Comparison of ENCODE assay signal across 10 cellular contexts in genomic region chr3:133644768-133645167, GRCh38. TPM values are rescaled to one million over a fixed set of nuclear protein-coding genes. Genes with fewer than 3 reads are reported as not detected.
A peak's percentile ranks its signal among the peaks of the same experiment; 100 is the strongest.
DNase-seq lines count a peak whose midpoint lies in the region; FAIRE-seq and TF ChIP-seq lines count a peak whose summit lies in the region.
"Had no signal": no experiment of that assay in that cellular context is flagged by ENCODE, and none has a peak within 500 bp of the region (broad histone marks: within the 10 kb centered on the region; RNA-seq: fewer than 3 reads in every experiment).

No MANE protein-coding gene starts in this region.

- 79% methylated on average over 1 of the region's 1 CpG for WGBS in suprapubic skin

- FAIRE-seq in endothelial cell of umbilical vein (lab: Jason Lieb, UNC), result peak; percentile 68

- POLR2A ChIA-PET in endothelial cell of umbilical vein (lab: Charles Lee), result no interaction called here

- TF ChIP-seq POLR2A in endothelial cell of umbilical vein (IDR thresholded peaks at IDR 0.05; ENCODE audit: low read depth, low read length) (no peak), suprapubic skin (IDR thresholded peaks at IDR 0.05) (no peak)

- H3K27me3 ChIP-seq in endothelial cell of umbilical vein (ENCODE audit: control insufficient read depth in 2 of 2, insufficient read depth in 2 of 2, low read length in 2 of 2), result no peaks in the 10 kb centered on the region
- no peaks in the 10 kb centered on the region for H3K27me3 ChIP-seq in suprapubic skin

- H3K9me3 ChIP-seq in endothelial cell of umbilical vein (replicated peaks; ENCODE audit: control insufficient read depth, insufficient read depth, low read length), result no peaks in the 10 kb centered on the region
- H3K9me3 ChIP-seq in suprapubic skin, result no peaks in the 10 kb centered on the region

- dilution Hi-C loops in endothelial cell of umbilical vein (cut with MboI; ENCODE audit: extremely low pct_ligation_motif_present, low sequenced_read_pairs), result no loop called here

- H3K36me3 ChIP-seq in endothelial cell of umbilical vein (ENCODE audit: control insufficient read depth in 2 of 2, extremely low read depth in 1 of 2, insufficient read depth in 2 of 2, low read length in 2 of 2) (peaks cover 2 to 5% of the 10 kb centered on the region in 2 experiments), suprapubic skin (peaks cover 59% of the 10 kb centered on the region)

- H3K4me1 ChIP-seq in endothelial cell of umbilical vein (ENCODE audit: control insufficient read depth, extremely low read depth, insufficient read depth, low read length) (peaks cover 37% of the 10 kb centered on the region), suprapubic skin (peaks cover 3% of the 10 kb centered on the region)

- BruUV-seq in endothelial cell of umbilical vein (replicated peaks; lab: Mats Ljungman, UMichigan), result no TSS peak

- H3K4me2 ChIP-seq in endothelial cell of umbilical vein (ENCODE audit: insufficient read depth, low read length), result peak overlapping the region; percentile 40

- no peak overlapping the region for H3K9ac ChIP-seq in endothelial cell of umbilical vein (replicated peaks; ENCODE audit: extremely low read depth, insufficient read depth, low read length)

- H3K9me1 ChIP-seq in endothelial cell of umbilical vein (replicated peaks; ENCODE audit: control insufficient read depth, extremely low read depth, insufficient read depth, low read length), result no peaks in the 10 kb centered on the region

- H4K20me1 ChIP-seq in endothelial cell of umbilical vein (replicated peaks; ENCODE audit: control insufficient read depth, extremely low read depth, insufficient read depth, low read length), result no peaks in the 10 kb centered on the region

- no peak for TF ChIP-seq EP300 in suprapubic skin (IDR thresholded peaks at IDR 0.05)

- H3K27ac ChIP-seq in endothelial cell of umbilical vein (ENCODE audit: insufficient read depth, low read depth, low read length) (peak overlapping the region; percentile 36), suprapubic skin (no peak overlapping the region)
- H3K27ac ChIP-seq: skin epidermis had no signal

- peaks cover 2% of the 10 kb centered on the region for H3K79me2 ChIP-seq in endothelial cell of umbilical vein (ENCODE audit: control insufficient read depth, insufficient read depth, low read length)

- DNase-seq in GM03348 (ENCODE audit: low spot score), result peak; percentile 16
- DNase-seq in NCI-H69 (lab: John Stamatoyannopoulos, UW), result peak; percentile 7
- DNase-seq in endothelial cell of umbilical vein (ENCODE audit: low read depth, low spot score), result peak; percentile 89
- DNase-seq in putamen (ENCODE audit: low spot score), result peak; percentile 2
- no peak for DNase-seq in SKM-1 (lab: John Stamatoyannopoulos, UW; ENCODE audit: unreplicated experiment)
- DNase-seq in suprapubic skin (ENCODE audit: low spot score in 2 of 2), result no peak
- no peak for DNase-seq in NCI-H1105 (lab: John Stamatoyannopoulos, UW)
- DNase-seq: activated CD8-positive, alpha-beta memory T cell treated with anti-CD3 and anti-CD28 coated beads, Interleukin-2, amount 50 U/mL, for 4 hours; NCI-H1048 had no signal

- TF ChIP-seq CTCF in endothelial cell of umbilical vein (IDR thresholded peaks at IDR 0.05; ENCODE audit: extremely low read depth in 1 of 2, insufficient read depth in 1 of 2, low read depth in 1 of 2, low read length in 2 of 2), result no peak
- no peak for TF ChIP-seq CTCF in suprapubic skin (IDR thresholded peaks at IDR 0.05)

- CTCF ChIA-PET in endothelial cell of umbilical vein (lab: Charles Lee), result interaction anchor here (1.0 to 1.6 kb wide), 3 partner anchors 17 to 180 kb away, joined by 5 to 6 read pairs (median 5); partner anchors contain the start of gene TOPBP1

- H2AFZ ChIP-seq in endothelial cell of umbilical vein (ENCODE audit: low read depth, low read length), result no peak overlapping the region

- intact Hi-C loops in endothelial cell of umbilical vein (cut with micrococcal nuclease), result loop anchor here (1.0 kb wide), 1 partner anchor 53 kb away; no protein-coding TSS in a partner anchor

- H3K4me3 ChIP-seq in endothelial cell of umbilical vein (replicated peaks in 1 of 3; ENCODE audit: insufficient read depth in 1 of 3, low read depth in 1 of 3, low read length in 3 of 3), result no peak overlapping the region
- no peak overlapping the region for H3K4me3 ChIP-seq in suprapubic skin
- H3K4me3 ChIP-seq: skin epidermis had no signal

TF ChIP-seq in endothelial cell of umbilical vein, 7 proteins besides CTCF, POLR2A, EP300 and RAD21:
- peak; percentile 47 for TF ChIP-seq FOS (IDR thresholded peaks at IDR 0.05; ENCODE audit: borderline replicate concordance, insufficient read depth, low read length)
- peak; percentile 96 for TF ChIP-seq GATA2 (IDR thresholded peaks at IDR 0.05; ENCODE audit: insufficient read depth, insufficient read length, low read depth, low read length)
- TF ChIP-seq JUN (IDR thresholded peaks at IDR 0.05; ENCODE audit: borderline replicate concordance, insufficient read depth, insufficient read length, low read depth), result peak; percentile 48
- no peak for TF ChIP-seq MYC (IDR thresholded peaks at IDR 0.05; ENCODE audit: low read depth, low read length)
- peak; percentile 73 for TF ChIP-seq POLR2AphosphoS5 (IDR thresholded peaks at IDR 0.05; ENCODE audit: insufficient read depth, low read depth, low read length)

RNA-seq across cellular contexts. Expression of gene TOPBP1, which starts 17.0 kb away (rescaled TPM):
- total RNA-seq in endothelial cell of umbilical vein (42.2 and 42.4 TPM in 2 replicates), suprapubic skin (10 to 100 TPM; 26.3 to 55.8 (median 33.8) TPM)
- polyA plus RNA-seq in endothelial cell of umbilical vein, result 20.9 and 23.3 TPM in 2 replicates
- 22.5 and 22.8 TPM in 2 replicates for polyA plus RNA-seq in endothelial cell of umbilical vein (2011; cell fraction: cytosol; rRNA removed)
- 114 and 163 TPM in 2 replicates for polyA plus RNA-seq in endothelial cell of umbilical vein (2011; cell fraction: nucleus; rRNA removed)
- 20.4 and 31.0 TPM in 2 replicates for polyA plus RNA-seq in endothelial cell of umbilical vein (2012)
- polyA minus RNA-seq in endothelial cell of umbilical vein, result 33.4 and 36.7 TPM in 2 replicates
- 26.3 TPM for polyA minus RNA-seq in endothelial cell of umbilical vein (2011; cell fraction: cytosol; rRNA and poly(A)+ RNA removed)
- polyA minus RNA-seq in endothelial cell of umbilical vein (2011; cell fraction: nucleus; rRNA and poly(A)+ RNA removed), result 77.6 and 123 TPM in 2 replicates

Comparison
In these comparisons a context has a peak if more than half of its experiments do, and no peak if none do; other contexts are left out.
1. DNase-seq: peak in GM03348 (single experiment), NCI-H69 (single experiment), endothelial cell of umbilical vein (single experiment) and putamen (single experiment); none in SKM-1 (single experiment), suprapubic skin (0 of 2) and NCI-H1105 (single experiment).